ENCODE assay signal across 9 cellular contexts in genomic region chr4:94548571-94548970, GRCh38.
DNase-seq lines count a peak whose midpoint lies in the region; ATAC-seq and TF ChIP-seq lines count a peak whose summit lies in the region.
"Had no signal": no experiment of that assay in that cellular context is flagged by ENCODE, and none has a peak within 500 bp of the region (broad histone marks: within the 10 kb centered on the region; RNA-seq: fewer than 3 reads in every experiment).

No MANE protein-coding gene starts in this region.

- peaks cover 14% of the 10 kb centered on the region for H3K36me3 Mint-ChIP-seq in CD4-positive, alpha-beta T cell (ENCODE audit: low read depth)

- H3K4me2 ChIP-seq in mesenchymal stem cell (ENCODE audit: low read length, poor library complexity, severe bottlenecking), result no peak overlapping the region

- intact Hi-C loops in testis (cut with DNase I; ENCODE audit: low total_unique reads), result no loop called here
- intact Hi-C loops in CD4-positive, alpha-beta T cell (cut with DNase I, micrococcal nuclease), result no loop called here

- H3K27ac ChIP-seq in coronary artery, result peak overlapping the region; percentile 68 to 81
- peak overlapping the region; percentile 74 for H3K27ac ChIP-seq in mesenchymal stem cell (ENCODE audit: low read length, poor library complexity, severe bottlenecking)
- H3K27ac ChIP-seq in testis, result peak overlapping the region in 1 of 2 donors; percentile 47
- no peak overlapping the region for H3K27ac ChIP-seq in CD4-positive, alpha-beta T cell (ENCODE audit: low read depth, low read length)
- H3K27ac ChIP-seq: C4-2B had no signal

- peaks cover 3% of the 10 kb centered on the region for H3K9me3 Mint-ChIP-seq in CD4-positive, alpha-beta T cell

- H4K8ac ChIP-seq in mesenchymal stem cell (ENCODE audit: low read length), result no peak overlapping the region

- H3K27ac Mint-ChIP-seq in CD4-positive, alpha-beta T cell, result no peak overlapping the region

- no peak overlapping the region for H2AK5ac ChIP-seq in mesenchymal stem cell (ENCODE audit: low read length, severe bottlenecking)

- H3K36me3 ChIP-seq in mesenchymal stem cell (ENCODE audit: control insufficient read depth in 1 of 2, insufficient read depth in 2 of 2, low read depth in 1 of 2, low read length in 2 of 2) (no peaks in the 10 kb centered on the region), testis (ENCODE audit: low read depth, missing control alignments) (no peaks in the 10 kb centered on the region)

- no peak overlapping the region for H3K4me3 Mint-ChIP-seq in CD4-positive, alpha-beta T cell

- TF ChIP-seq POLR2A in testis (IDR thresholded peaks at IDR 0.05), result no peak

- peaks cover 4% of the 10 kb centered on the region for H3K4me1 Mint-ChIP-seq in CD4-positive, alpha-beta T cell (ENCODE audit: low read depth)

- peaks cover 11% of the 10 kb centered on the region for H3K79me1 ChIP-seq in mesenchymal stem cell (replicated peaks; ENCODE audit: low read length, poor library complexity, severe bottlenecking)

- no peak for ATAC-seq in CD4-positive, alpha-beta T cell (ENCODE audit: poor library complexity)

- no peak overlapping the region for H3K14ac ChIP-seq in mesenchymal stem cell (ENCODE audit: low read length in 2 of 2)

- no peak overlapping the region for H3K4ac ChIP-seq in mesenchymal stem cell (ENCODE audit: low read depth in 1 of 2, low read length in 2 of 2)

- no peaks in the 10 kb centered on the region for H3K9me3 ChIP-seq in mesenchymal stem cell (ENCODE audit: control insufficient read depth, low read length)
- no peaks in the 10 kb centered on the region for H3K9me3 ChIP-seq in testis
- no peaks in the 10 kb centered on the region for H3K9me3 ChIP-seq in CD4-positive, alpha-beta T cell (ENCODE audit: control insufficient read depth, low read length)

- H2BK12ac ChIP-seq in mesenchymal stem cell (ENCODE audit: low read length in 2 of 2), result no peak overlapping the region

- peak overlapping the region; percentile 53 for H3K9ac ChIP-seq in mesenchymal stem cell (ENCODE audit: low read length)

- 0% methylated on average over 1 of the region's 1 CpG for WGBS in mesenchymal stem cell
- 18 to 40% methylated on average over 1 of the region's 1 CpG for WGBS in testis, 2 donors

- POLR2A ChIA-PET in CD4-positive, alpha-beta T cell (lab: Charles Lee), result no interaction called here

- H3K4me3 ChIP-seq in AG10803 (ENCODE audit: low read length) (no peak overlapping the region), coronary artery (peak overlapping the region; percentile 5), mesenchymal stem cell (ENCODE audit: insufficient read depth in 1 of 2, low read depth in 1 of 2, low read length in 2 of 2) (peak overlapping the region in 1 of 2 experiments; percentile 7), testis (no peak overlapping the region)

- H4K91ac ChIP-seq in mesenchymal stem cell (ENCODE audit: low read length), result no peak overlapping the region

- CTCF ChIA-PET in CD4-positive, alpha-beta T cell (lab: Charles Lee), result no interaction called here

- H3K4me1 ChIP-seq in mesenchymal stem cell (ENCODE audit: control insufficient read depth, insufficient read depth, low read depth, low read length) (no peaks in the 10 kb centered on the region), testis (peaks cover 13% of the 10 kb centered on the region)

- no peak overlapping the region for H2AFZ ChIP-seq in mesenchymal stem cell (ENCODE audit: low read depth, low read length)

- H3K27me3 Mint-ChIP-seq in CD4-positive, alpha-beta T cell, result no peaks in the 10 kb centered on the region

- H3K27me3 ChIP-seq in mesenchymal stem cell (ENCODE audit: control insufficient read depth in 1 of 2, insufficient read depth in 1 of 2, low read length in 2 of 2) (no peaks in the 10 kb centered on the region), testis (no peaks in the 10 kb centered on the region)
- H3K27me3 ChIP-seq in CD4-positive, alpha-beta T cell (ENCODE audit: control insufficient read depth, insufficient read depth, low read length), result no peaks in the 10 kb centered on the region

- no peak overlapping the region for H2BK120ac ChIP-seq in mesenchymal stem cell (ENCODE audit: low read depth, low read length)

- no peak overlapping the region for H3K18ac ChIP-seq in mesenchymal stem cell (ENCODE audit: low read depth in 1 of 2, low read length in 2 of 2)

- H3K23ac ChIP-seq in mesenchymal stem cell (ENCODE audit: low read length in 2 of 2), result no peak overlapping the region

- no peak overlapping the region for H2BK15ac ChIP-seq in mesenchymal stem cell (ENCODE audit: low read depth, poor library complexity, severe bottlenecking)

- H2BK5ac ChIP-seq in mesenchymal stem cell (ENCODE audit: low read depth, low read length, poor library complexity, severe bottlenecking), result no peak overlapping the region

- no peak for TF ChIP-seq CTCF in AG10803 (conservative IDR thresholded peaks at IDR 0.05; ENCODE audit: low read length)
- TF ChIP-seq CTCF in coronary artery (IDR thresholded peaks at IDR 0.05), result no peak
- no peak for TF ChIP-seq CTCF in testis (IDR thresholded peaks at IDR 0.05)
- TF ChIP-seq CTCF in CD4-positive, alpha-beta T cell (IDR thresholded peaks at IDR 0.05), result no peak

- peak; percentile 74 for DNase-seq in AG10803 (ENCODE audit: low read depth)
- DNase-seq in NCI-H82 treated with DMSO at 0.1 percent for 48 hours (lab: John Stamatoyannopoulos, UW; ENCODE audit: unreplicated experiment), result peak; percentile 14
- no peak for DNase-seq in coronary artery (ENCODE audit: low spot score)
- peak; percentile 86 for DNase-seq in mesenchymal stem cell
- no peak for DNase-seq in stimulated activated CD4-positive, alpha-beta T cell treated with anti-CD3 and anti-CD28 coated beads, Interleukin-1b, Interleukin-23, amount 100 ng/mL, for 48 hours
- no peak for DNase-seq in testis
- DNase-seq in NK-92 treated with Interleukin-12 subunit alpha and Interleukin-12 subunit beta, amount 100 ng/mL, for 24 hours (lab: John Stamatoyannopoulos, UW), result no peak
- no peak for DNase-seq in CD4-positive, alpha-beta T cell

Comparison
In these comparisons a context has a peak if more than half of its experiments do, and no peak if none do; other contexts are left out.
1. DNase-seq: peak in AG10803 (single experiment), NCI-H82 treated with DMSO at 0.1 percent for 48 hours (single experiment) and mesenchymal stem cell (single experiment); none in coronary artery (single experiment), stimulated activated CD4-positive, alpha-beta T cell treated with anti-CD3 and anti-CD28 coated beads, Interleukin-1b, Interleukin-23, amount 100 ng/mL, for 48 hours (single experiment), testis (single experiment), NK-92 treated with Interleukin-12 subunit alpha and Interleukin-12 subunit beta, amount 100 ng/mL, for 24 hours (single experiment) and CD4-positive, alpha-beta T cell (0 of 10).